13 cellular contexts compared by ENCODE assay signal in genomic region chr5:108729306-108729645, GRCh38. TPM values are rescaled to one million over a fixed set of nuclear protein-coding genes. Genes with fewer than 3 reads are reported as not detected.
DNase-seq lines count a peak whose midpoint lies in the region; ATAC-seq, FAIRE-seq and TF ChIP-seq lines count a peak whose summit lies in the region.
"Had no signal": no experiment of that assay in that cellular context is flagged by ENCODE, and none has a peak within 500 bp of the region (broad histone marks: within the 10 kb centered on the region; RNA-seq: fewer than 3 reads in every experiment).

No MANE protein-coding gene starts in this region.

- H2AFZ ChIP-seq in OCI-LY3 (ENCODE audit: low read depth, low read length) = no peak overlapping the region
- H2AFZ ChIP-seq in H1 (ENCODE audit: low read length) = no peak overlapping the region

- no peak overlapping the region for H3K14ac ChIP-seq in H1 (ENCODE audit: insufficient read length)

- no peak overlapping the region for H3K23ac ChIP-seq in H1 (ENCODE audit: insufficient read length)

- H3K36me3 Mint-ChIP-seq in CD8-positive, alpha-beta memory T cell = peaks cover 0 to 4% (median 0%) of the 10 kb centered on the region in 3 donors
- H3K36me3 Mint-ChIP-seq: activated CD4-positive, alpha-beta memory T cell treated with anti-CD3 and anti-CD28 coated beads for 36 hours; stimulated activated naive B cell treated with anti-CD40 and anti-IgM and Interleukin-4, amounts not matched to agents 10 μg/mL and 1 μg/mL and 100 μg/mL, for 72 hours had no signal

- H3K9ac ChIP-seq in OCI-LY3 (ENCODE audit: low read length) (peak overlapping the region; percentile 72), H1 (replicated peaks in 1 of 4; ENCODE audit: extremely low read depth in 1 of 4, low read depth in 3 of 4, low read length in 3 of 4) (no peak overlapping the region)

- H3K4ac ChIP-seq in H1 (replicated peaks; ENCODE audit: insufficient read length, low read depth, low read length) = no peak overlapping the region

- H3K27me3 Mint-ChIP-seq in CD8-positive, alpha-beta memory T cell = peaks cover 6 to 29% of the 10 kb centered on the region in 2 donors
- H3K27me3 Mint-ChIP-seq: stimulated activated naive B cell treated with anti-CD40 and anti-IgM and Interleukin-4, amounts not matched to agents 10 μg/mL and 1 μg/mL and 100 μg/mL, for 72 hours had no signal

- H3K4me2 ChIP-seq in OCI-LY3 (ENCODE audit: low read length) = peak overlapping the region; percentile 80
- peak overlapping the region in 1 of 2 experiments; percentile 89; a peak in 1 of 4 replicates for H3K4me2 ChIP-seq in H1 (ENCODE audit: insufficient read depth in 1 of 2, low read depth in 2 of 2, low read length in 2 of 2)

- H4K20me1 ChIP-seq in OCI-LY3 (ENCODE audit: insufficient read depth, low read length) (0 out of 2 replicates have a peak, but pooled peaks cover 3% of the 10 kb centered on the region), H1 (replicated peaks in 1 of 2; ENCODE audit: control insufficient read depth in 1 of 2, insufficient read depth in 2 of 2, low read length in 2 of 2) (no peaks in the 10 kb centered on the region)

- CTCF ChIA-PET in CD8-positive, alpha-beta memory T cell (lab: Charles Lee) = interaction anchor here (1.0 to 1.2 kb wide), 2 partner anchors 10 to 12 kb away, joined by 3 to 4 read pairs; no protein-coding TSS in a partner anchor
- CTCF ChIA-PET in H1 (lab: Charles Lee; ENCODE audit: partially characterized antibody) = interaction anchor here (0.7 to 1.2 kb wide), 4 partner anchors 25 to 738 kb away, joined by 3 to 4 read pairs (median 4); no protein-coding TSS in a partner anchor

- TF ChIP-seq POLR2A in H1 (IDR thresholded peaks at IDR 0.05; ENCODE audit: control extremely low read depth in 1 of 2, low read depth in 2 of 2, low read length in 2 of 2) = no peak
- no peak for TF ChIP-seq POLR2A in GM12891 (IDR thresholded peaks at IDR 0.05; ENCODE audit: low read depth, low read length)

- no peak overlapping the region for H3K18ac ChIP-seq in H1 (ENCODE audit: extremely low read depth, low read length)

- FAIRE-seq in H1 (lab: Jason Lieb, UNC) (no peak), GM12891 (lab: Jason Lieb, UNC) (no peak)

- no peak overlapping the region for H2BK15ac ChIP-seq in H1 (ENCODE audit: low read length)

- H3K79me2 ChIP-seq in OCI-LY3 (ENCODE audit: low read length) = no peaks in the 10 kb centered on the region
- H3K79me2 ChIP-seq in H1 (ENCODE audit: control insufficient read depth in 1 of 2, insufficient read depth in 2 of 2, low read length in 2 of 2) = no peaks in the 10 kb centered on the region

- H3K4me1 ChIP-seq in CD8-positive, alpha-beta memory T cell (ENCODE audit: insufficient read depth, low read length) = peaks cover 6% of the 10 kb centered on the region
- peaks cover 42% of the 10 kb centered on the region for H3K4me1 ChIP-seq in OCI-LY3 (ENCODE audit: low read length)
- H3K4me1 ChIP-seq in H1 (replicated peaks in 1 of 4; ENCODE audit: control insufficient read depth in 3 of 4, insufficient read depth in 4 of 4, low read length in 3 of 4) = peaks cover 0 to 4% (median 3%) of the 10 kb centered on the region in 4 experiments; a peak in 3 of 7 replicates
- H3K4me1 ChIP-seq in psoas muscle = peaks cover 16% of the 10 kb centered on the region

- TF ChIP-seq EP300 in H1 (IDR thresholded peaks at IDR 0.05; ENCODE audit: borderline replicate concordance in 1 of 2, low read depth in 2 of 2, low read length in 2 of 2) = no peak

- no peak overlapping the region for H2BK5ac ChIP-seq in H1 (ENCODE audit: low read depth, low read length)

- H3K4me3 Mint-ChIP-seq in CD8-positive, alpha-beta memory T cell = peak overlapping the region in 6 of 7 donors; percentile 12 to 62 (median 35)

- no peaks in the 10 kb centered on the region for H3K27me3 ChIP-seq in CD8-positive, alpha-beta memory T cell (ENCODE audit: insufficient read depth, low read length, poor library complexity, severe bottlenecking)
- peaks cover 21% of the 10 kb centered on the region for H3K27me3 ChIP-seq in OCI-LY3 (ENCODE audit: low read depth, low read length)
- no peaks in the 10 kb centered on the region for H3K27me3 ChIP-seq in H1 (replicated peaks in 1 of 4; ENCODE audit: control insufficient read depth in 3 of 4, extremely low read depth in 1 of 4, insufficient read depth in 3 of 4, low read length in 3 of 4)
- no peaks in the 10 kb centered on the region for H3K27me3 ChIP-seq in psoas muscle (ENCODE audit: insufficient read depth in 3 of 3, low read length in 2 of 3)
- H3K27me3 ChIP-seq: foreskin keratinocyte had no signal

- no peak for TF ChIP-seq RAD21 in H1 (IDR thresholded peaks at IDR 0.05 in 1 of 2, conservative IDR thresholded peaks at IDR 0.05 in 1 of 2; ENCODE audit: low read depth in 2 of 2, low read length in 2 of 2)

- no peaks in the 10 kb centered on the region; the same call in 1 of the 2 replicates for H3K23me2 ChIP-seq in H1 (ENCODE audit: low read depth, low read length)

- H2BK20ac ChIP-seq in H1 (ENCODE audit: low read length) = no peak overlapping the region

- no peak overlapping the region for H4K5ac ChIP-seq in H1 (ENCODE audit: insufficient read length, low read depth, low read length)

- ATAC-seq in psoas muscle = no peak
- no peak for ATAC-seq in GM21825 (IDR thresholded peaks at IDR 0.05; ENCODE audit: unreplicated experiment)
- ATAC-seq: foreskin keratinocyte had no signal

- no peak overlapping the region for H2AK5ac ChIP-seq in H1 (ENCODE audit: low read depth, low read length)

- POLR2A ChIA-PET in CD8-positive, alpha-beta memory T cell (lab: Charles Lee) = interaction anchor here (0.6 kb wide), 1 partner anchor 382 kb away, joined by 3 read pairs; no protein-coding TSS in a partner anchor
- POLR2A ChIA-PET in H1 (lab: Charles Lee; ENCODE audit: partially characterized antibody) = interaction anchor here (0.8 to 3.7 kb wide), 6 partner anchors 12 to 681 kb away, joined by 3 to 62 read pairs (median 8); partner anchors contain the start of genes FER and PJA2

- no peak overlapping the region for H3K4me3 ChIP-seq in CD8-positive, alpha-beta memory T cell (ENCODE audit: low read length)
- H3K4me3 ChIP-seq in OCI-LY3 (ENCODE audit: low read length) = peak overlapping the region; percentile 78
- no peak overlapping the region; a peak in 1 of 8 replicates for H3K4me3 ChIP-seq in H1 (ENCODE audit: extremely low read depth in 1 of 4, insufficient read depth in 2 of 4, low read depth in 3 of 4, low read length in 4 of 4)
- H3K4me3 ChIP-seq in psoas muscle = peak overlapping the region; percentile 82

- no peaks in the 10 kb centered on the region for H3K36me3 ChIP-seq in CD8-positive, alpha-beta memory T cell (ENCODE audit: insufficient read depth, low read length)
- no peaks in the 10 kb centered on the region for H3K36me3 ChIP-seq in OCI-LY3 (replicated peaks; ENCODE audit: low read depth, low read length)
- no peaks in the 10 kb centered on the region for H3K36me3 ChIP-seq in H1 (ENCODE audit: control insufficient read depth in 2 of 4, insufficient read depth in 4 of 4, low read length in 3 of 4)
- H3K36me3 ChIP-seq in psoas muscle (ENCODE audit: insufficient read depth in 1 of 2, low read depth in 1 of 2) = no peaks in the 10 kb centered on the region

- H2BK120ac ChIP-seq in H1 (replicated peaks; ENCODE audit: low read depth, low read length) = no peak overlapping the region

- intact Hi-C loops in psoas muscle (cut with DNase I) = loop anchor here (2.0 to 5.0 kb wide), 2 partner anchors 18 to 683 kb away; partner anchors contain the start of gene FER (in 1 of the 2)

- H3K79me1 ChIP-seq in H1 (ENCODE audit: low read depth, low read length) = no peaks in the 10 kb centered on the region

- no peaks in the 10 kb centered on the region for H3K9me3 Mint-ChIP-seq in CD8-positive, alpha-beta memory T cell
- H3K9me3 Mint-ChIP-seq: activated CD4-positive, alpha-beta memory T cell treated with anti-CD3 and anti-CD28 coated beads for 36 hours; stimulated activated naive B cell treated with anti-CD40 and anti-IgM and Interleukin-4, amounts not matched to agents 10 μg/mL and 1 μg/mL and 100 μg/mL, for 72 hours had no signal

- WGBS in H1 (ENCODE audit: extremely low coverage in 1 of 2, insufficient coverage in 1 of 2, insufficient read length in 1 of 2, insufficient replicate concordance in 2 of 2, low coverage in 1 of 2, low lambda C conversion rate in 2 of 2, missing lambda C conversion rate in 1 of 2), 2 experiments = 86% methylated on average over 7 of the region's 7 CpGs; no CpG with 5 or more reads in 1 of the 2 experiments
- WGBS in psoas muscle, 3 donors = 58 to 76% (median 65%) methylated on average over 7 of the region's 7 CpGs

- no peak overlapping the region for H4K91ac ChIP-seq in H1 (replicated peaks; ENCODE audit: insufficient read length, low read length)

- H3K27ac Mint-ChIP-seq in CD8-positive, alpha-beta memory T cell = peak overlapping the region in 1 of 8 donors; percentile 25
- H3K27ac Mint-ChIP-seq: activated CD4-positive, alpha-beta memory T cell treated with anti-CD3 and anti-CD28 coated beads for 36 hours had no signal

- peak overlapping the region; percentile 48 for H3K27ac ChIP-seq in CD8-positive, alpha-beta memory T cell (ENCODE audit: low read depth, low read length)
- no peak overlapping the region for H3K27ac ChIP-seq in OCI-LY3 (ENCODE audit: low read length)
- no peak overlapping the region for H3K27ac ChIP-seq in H1 (ENCODE audit: low read depth, low read length)
- peak overlapping the region; percentile 87 for H3K27ac ChIP-seq in psoas muscle

- H4K8ac ChIP-seq in H1 (ENCODE audit: extremely low read depth, insufficient read depth, low read length) = no peak overlapping the region

- DNase-seq in CD8-positive, alpha-beta memory T cell = no peak
- DNase-seq in H1 (ENCODE audit: low read depth in 1 of 2, low spot score in 2 of 2) = no peak
- DNase-seq in psoas muscle = no peak
- no peak for DNase-seq in GM12891 (ENCODE audit: insufficient read length, low spot score)
- DNase-seq in NCI-H146 (lab: John Stamatoyannopoulos, UW) = no peak
- DNase-seq in NCI-H226 = no peak
- DNase-seq: activated CD4-positive, alpha-beta memory T cell treated with anti-CD3 and anti-CD28 coated beads for 36 hours; cortex of kidney; foreskin keratinocyte; NCI-H2029; stimulated activated naive B cell treated with anti-CD40 and anti-IgM and Interleukin-4, amounts not matched to agents 10 μg/mL and 1 μg/mL and 100 μg/mL, for 72 hours had no signal

- H2BK12ac ChIP-seq in H1 (ENCODE audit: low read depth, low read length) = no peak overlapping the region

- H3K4me1 Mint-ChIP-seq in CD8-positive, alpha-beta memory T cell = peaks cover 20 to 31% (median 30%) of the 10 kb centered on the region in 3 donors

- H3K56ac ChIP-seq in H1 (replicated peaks; ENCODE audit: insufficient read length, low read depth, low read length) = no peak overlapping the region

- no peak for TF ChIP-seq CTCF in OCI-LY3 (IDR thresholded peaks at IDR 0.05; ENCODE audit: low read depth, low read length)
- no peak for TF ChIP-seq CTCF in H1 (IDR thresholded peaks at IDR 0.05; ENCODE audit: control extremely low read depth in 1 of 3, insufficient read depth in 1 of 3, low read depth in 1 of 3, low read length in 3 of 3)
- TF ChIP-seq CTCF in psoas muscle (IDR thresholded peaks at IDR 0.05) = no peak

- no peaks in the 10 kb centered on the region for H3K9me3 ChIP-seq in CD8-positive, alpha-beta memory T cell (ENCODE audit: low read length)
- H3K9me3 ChIP-seq in OCI-LY3 (ENCODE audit: insufficient read depth, low read length) (no peaks in the 10 kb centered on the region), H1 (ENCODE audit: insufficient read depth in 2 of 2, low read depth in 1 of 2, low read length in 1 of 2) (no peaks in the 10 kb centered on the region), psoas muscle (no peaks in the 10 kb centered on the region)

RNA-seq across cellular contexts. Expression of gene FER, which starts 18.4 kb away (rescaled TPM):
- total RNA-seq in CD8-positive, alpha-beta memory T cell = 10 to 100 TPM; 10.1 to 10.6 TPM
- 11.3 TPM for polyA plus RNA-seq in CD8-positive, alpha-beta memory T cell
- 14.3 and 15.8 TPM in 2 replicates for total RNA-seq in H1 (2021; fragmentation: NEBNext Ultra II Directional; extraction: Animal tissue kit (Norgen Biotek cat#: 25700))
- polyA plus RNA-seq in H1 (2011; rRNA removed) = 0.85 and 1.3 TPM in 2 replicates
- polyA plus RNA-seq in H1 (2011; cell fraction: cytosol; rRNA removed) = 1.9 TPM
- polyA plus RNA-seq in H1 (2011; cell fraction: nucleus; rRNA removed) = 3.3 TPM
- polyA plus RNA-seq in H1 (2012, experiment 1 of 2) = 2.4 to 7.7 TPM (median 3.2 TPM) in 4 replicates
- polyA plus RNA-seq in H1 (2012, experiment 2 of 2) = 0.09 TPM
- 5.9 TPM for polyA plus RNA-seq in H1 (2013, experiment 1 of 2)
- 6.6 TPM for polyA plus RNA-seq in H1 (2013, experiment 2 of 2)
- 12.4 and 19.1 TPM in 2 replicates for polyA minus RNA-seq in H1 (2011; rRNA and poly(A)+ RNA removed)
- polyA minus RNA-seq in H1 (2011; cell fraction: cytosol; rRNA and poly(A)+ RNA removed) = 9.8 TPM
- 45.7 TPM for polyA minus RNA-seq in H1 (2011; cell fraction: nucleus; rRNA and poly(A)+ RNA removed)
- 1 to 10 TPM; 4.6 to 7.6 (median 5.3) TPM for total RNA-seq in psoas muscle
- polyA plus RNA-seq in psoas muscle = 1 to 10 TPM in 2 of 3 donors, under 1 TPM in 1; 0.66 to 3.2 (median 1.3) TPM
- polyA plus RNA-seq in GM12891 (2012; ENCODE audit: low read depth, missing spikeins) = 5.2 TPM

Comparison
In these comparisons a context has a peak if more than half of its experiments do, and no peak if none do; other contexts are left out.
1. H3K27ac ChIP-seq: peak in CD8-positive, alpha-beta memory T cell (single experiment) and psoas muscle (single experiment); none in OCI-LY3 (single experiment) and H1 (single experiment).
2. H3K4me3 ChIP-seq: peak in OCI-LY3 (single experiment) and psoas muscle (single experiment); none in CD8-positive, alpha-beta memory T cell (single experiment) and H1 (0 of 4).